ENCODE assay signal across 19 cellular contexts in the genomic region with DNA sequence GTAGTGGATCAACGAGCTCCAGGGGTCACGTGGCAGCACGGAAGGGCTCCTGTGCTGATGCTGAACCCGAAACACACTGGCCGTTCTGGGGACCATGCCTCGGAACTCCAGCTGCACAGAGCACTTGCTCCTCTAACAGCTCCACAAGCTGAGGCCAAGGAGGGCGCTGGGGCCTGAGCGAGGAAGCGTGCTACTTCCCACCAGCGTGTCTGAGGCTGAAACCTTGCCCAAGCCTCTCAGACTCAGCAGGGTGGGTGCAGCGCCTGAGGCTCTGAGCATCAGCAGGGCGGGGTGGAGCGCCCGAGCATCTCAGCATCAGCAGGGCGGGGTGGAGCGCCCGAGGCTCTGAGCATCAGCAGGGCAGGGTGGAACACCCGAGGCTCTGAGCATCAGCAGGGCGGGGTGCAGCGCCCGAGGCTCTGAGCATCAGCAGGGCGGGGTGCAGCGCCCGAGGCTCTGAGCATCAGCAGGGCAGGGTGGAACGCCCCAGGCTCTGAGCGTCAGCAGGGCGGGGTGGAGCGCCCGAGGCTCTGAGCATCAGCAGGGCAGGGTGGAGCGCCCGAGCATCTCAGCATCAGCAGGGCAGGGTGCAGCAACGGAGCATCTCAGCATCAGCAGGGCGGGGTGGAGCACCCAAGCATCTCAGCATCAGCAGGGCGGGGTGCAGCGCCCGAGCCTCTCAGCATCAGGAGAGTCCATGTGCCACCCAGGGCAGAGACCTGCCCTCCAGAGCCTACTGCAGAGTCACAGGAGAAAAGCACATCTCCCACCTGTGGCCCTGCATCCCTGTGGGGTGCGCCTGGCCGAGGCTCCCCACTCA. TPM values are rescaled to one million over a fixed set of nuclear protein-coding genes. Genes with fewer than 3 reads are reported as not detected.
A peak's percentile ranks its signal among the peaks of the same experiment; 100 is the strongest.
DNase-seq lines count a peak whose midpoint lies in the region; ATAC-seq, FAIRE-seq and TF ChIP-seq lines count a peak whose summit lies in the region.
"Had no signal": no experiment of that assay in that cellular context is flagged by ENCODE, and none has a peak within 500 bp of the region (broad histone marks: within the 10 kb centered on the region; RNA-seq: fewer than 3 reads in every experiment).

No MANE protein-coding gene starts in this region.

- H3K9ac ChIP-seq in kidney (ENCODE audit: low read length in 2 of 2), result no peak overlapping the region
- H3K9ac ChIP-seq: BLaER1 had no signal

- peak overlapping the region; percentile 11 for H3K27ac Mint-ChIP-seq in activated naive CD4-positive, alpha-beta T cell treated with anti-CD3 and anti-CD28 coated beads, Interleukin-2, amount 10 ng/mL, durations not matched to agents 7 days and 5 days
- H3K27ac Mint-ChIP-seq in activated naive CD4-positive, alpha-beta T cell treated with anti-CD3 and anti-CD28 coated beads for 36 hours, result no peak overlapping the region
- H3K27ac Mint-ChIP-seq: CD8-positive, alpha-beta memory T cell; GM23338; H9 had no signal

- no peaks in the 10 kb centered on the region for H3K27me3 Mint-ChIP-seq in activated naive CD4-positive, alpha-beta T cell treated with anti-CD3 and anti-CD28 coated beads, Interleukin-2, amount 10 ng/mL, durations not matched to agents 7 days and 5 days
- H3K27me3 Mint-ChIP-seq in activated naive CD4-positive, alpha-beta T cell treated with anti-CD3 and anti-CD28 coated beads for 36 hours (ENCODE audit: low read depth), result no peaks in the 10 kb centered on the region
- H3K27me3 Mint-ChIP-seq: CD8-positive, alpha-beta memory T cell had no signal

- peaks cover 4 to 93% of the 10 kb centered on the region in 2 experiments for H3K36me3 ChIP-seq in HEK293 (ENCODE audit: control insufficient read depth in 2 of 2, insufficient read depth in 1 of 2, low read length in 2 of 2)
- peaks cover 21 to 26% of the 10 kb centered on the region in 2 donors for H3K36me3 ChIP-seq in kidney (ENCODE audit: control insufficient read depth in 1 of 2, insufficient read depth in 2 of 2, low read length in 2 of 2)

- no peaks in the 10 kb centered on the region for H3K4me1 ChIP-seq in HEK293 (ENCODE audit: control insufficient read depth, insufficient read depth, low read length)
- H3K4me1 ChIP-seq in kidney (ENCODE audit: control insufficient read depth in 1 of 2, insufficient read depth in 1 of 2, low read depth in 1 of 2, low read length in 2 of 2), result no peaks in the 10 kb centered on the region
- H3K4me1 ChIP-seq: Caco-2 had no signal

- CTCF ChIA-PET in activated naive CD4-positive, alpha-beta T cell treated with anti-CD3 and anti-CD28 coated beads, Interleukin-2, amount 10 ng/mL, durations not matched to agents 7 days and 5 days (lab: Charles Lee), result no interaction called here
- CTCF ChIA-PET in activated naive CD4-positive, alpha-beta T cell treated with anti-CD3 and anti-CD28 coated beads for 36 hours (lab: Charles Lee), result no interaction called here
- CTCF ChIA-PET in HEK293 (lab: Yijun Ruan, JAX), result interaction anchor here (0.6 kb wide), 1 partner anchor 100 kb away, joined by 3 read pairs; no protein-coding TSS in a partner anchor

- H3K4me3 ChIP-seq in HEK293 (ENCODE audit: low read depth, low read length) (no peak overlapping the region), kidney (ENCODE audit: low read length in 2 of 2) (no peak overlapping the region)
- H3K4me3 ChIP-seq: BLaER1, GM23338 had no signal

- no peaks in the 10 kb centered on the region for H3K4me1 Mint-ChIP-seq in activated naive CD4-positive, alpha-beta T cell treated with anti-CD3 and anti-CD28 coated beads, Interleukin-2, amount 10 ng/mL, durations not matched to agents 7 days and 5 days
- H3K4me1 Mint-ChIP-seq in activated naive CD4-positive, alpha-beta T cell treated with anti-CD3 and anti-CD28 coated beads for 36 hours (ENCODE audit: low read depth), result no peaks in the 10 kb centered on the region
- H3K4me1 Mint-ChIP-seq: GM23338, H9 had no signal

- no peak for ATAC-seq in HG02938 (IDR thresholded peaks at IDR 0.05; ENCODE audit: unreplicated experiment)
- no peak for ATAC-seq in HG03135 (IDR thresholded peaks at IDR 0.05; ENCODE audit: unreplicated experiment)
- ATAC-seq: GM23338 had no signal

- H3K9me3 Mint-ChIP-seq in activated naive CD4-positive, alpha-beta T cell treated with anti-CD3 and anti-CD28 coated beads, Interleukin-2, amount 10 ng/mL, durations not matched to agents 7 days and 5 days, result no peaks in the 10 kb centered on the region
- no peaks in the 10 kb centered on the region for H3K9me3 Mint-ChIP-seq in activated naive CD4-positive, alpha-beta T cell treated with anti-CD3 and anti-CD28 coated beads for 36 hours
- H3K9me3 Mint-ChIP-seq: CD8-positive, alpha-beta memory T cell; GM23338; H9 had no signal

- POLR2A ChIA-PET in HEK293 (lab: Yijun Ruan, JAX), result no interaction called here

- H3K4me3 Mint-ChIP-seq in activated naive CD4-positive, alpha-beta T cell treated with anti-CD3 and anti-CD28 coated beads, Interleukin-2, amount 10 ng/mL, durations not matched to agents 7 days and 5 days, result no peak overlapping the region
- no peak overlapping the region for H3K4me3 Mint-ChIP-seq in activated naive CD4-positive, alpha-beta T cell treated with anti-CD3 and anti-CD28 coated beads for 36 hours
- H3K4me3 Mint-ChIP-seq: CD8-positive, alpha-beta memory T cell; GM23338; H9 had no signal

- H3K36me3 Mint-ChIP-seq in activated naive CD4-positive, alpha-beta T cell treated with anti-CD3 and anti-CD28 coated beads, Interleukin-2, amount 10 ng/mL, durations not matched to agents 7 days and 5 days, result peaks cover 20% of the 10 kb centered on the region
- H3K36me3 Mint-ChIP-seq in activated naive CD4-positive, alpha-beta T cell treated with anti-CD3 and anti-CD28 coated beads for 36 hours (ENCODE audit: low read depth), result peaks cover 20% of the 10 kb centered on the region

- FAIRE-seq in kidney (lab: Jason Lieb, UNC), result no peak
- FAIRE-seq: GM12892, HTR-8/SVneo had no signal

- H3K27ac ChIP-seq in HEK293 (ENCODE audit: extremely low read depth, low read depth, low read length), result no peak overlapping the region
- no peak overlapping the region for H3K27ac ChIP-seq in kidney (ENCODE audit: low read depth in 2 of 2, low read length in 2 of 2)

- intact Hi-C loops in activated naive CD4-positive, alpha-beta T cell treated with anti-CD3 and anti-CD28 coated beads for 36 hours (cut with micrococcal nuclease), result no loop called here
- intact Hi-C loops in kidney (cut with DNase I), result no loop called here
- intact Hi-C loops in posterior vena cava (cut with DNase I), result no loop called here

- H3K9me3 ChIP-seq in HEK293 (ENCODE audit: control insufficient read depth, insufficient read depth, low read depth, low read length), result no peaks in the 10 kb centered on the region
- no peaks in the 10 kb centered on the region for H3K9me3 ChIP-seq in kidney (ENCODE audit: control insufficient read depth in 1 of 2, low read length in 2 of 2)
- H3K9me3 ChIP-seq: BLaER1, Caco-2 had no signal

- no peak for DNase-seq in activated naive CD4-positive, alpha-beta T cell treated with anti-CD3 and anti-CD28 coated beads, Interleukin-2, amount 10 ng/mL, durations not matched to agents 7 days and 5 days
- DNase-seq in activated naive CD4-positive, alpha-beta T cell treated with anti-CD3 and anti-CD28 coated beads for 36 hours, result no peak
- DNase-seq in kidney, result peak; percentile 54
- peak; percentile 69 for DNase-seq in posterior vena cava (ENCODE audit: low spot score)
- DNase-seq in T-helper 1 cell, result no peak
- DNase-seq: 8988T; AML-193; Caco-2; CD8-positive, alpha-beta memory T cell; DND-41; GDM1; H9 had no signal

- TF ChIP-seq CTCF in HEK293 (tag by site-specific recombination; IDR thresholded peaks at IDR 0.05), result no peak
- no peak for TF ChIP-seq CTCF in kidney (IDR thresholded peaks at IDR 0.05; ENCODE audit: borderline replicate concordance, extremely low read depth, insufficient read depth)

TF ChIP-seq in HEK293, 187 proteins besides CTCF, POLR2A, EP300 and RAD21 (continues in another document):
- TF ChIP-seq ZNF341 (tag by site-specific recombination; IDR thresholded peaks at IDR 0.05; ENCODE audit: low read depth), result no peak
- TF ChIP-seq, protein P1, sequence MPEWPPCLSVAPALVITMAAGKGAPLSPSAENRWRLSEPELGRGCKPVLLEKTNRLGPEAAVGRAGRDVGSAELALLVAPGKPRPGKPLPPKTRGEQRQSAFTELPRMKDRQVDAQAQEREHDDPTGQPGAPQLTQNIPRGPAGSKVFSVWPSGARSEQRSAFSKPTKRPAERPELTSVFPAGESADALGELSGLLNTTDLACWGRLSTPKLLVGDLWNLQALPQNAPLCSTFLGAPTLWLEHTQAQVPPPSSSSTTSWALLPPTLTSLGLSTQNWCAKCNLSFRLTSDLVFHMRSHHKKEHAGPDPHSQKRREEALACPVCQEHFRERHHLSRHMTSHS (tag by site-specific recombination; IDR thresholded peaks at IDR 0.05), result no peak
- TF ChIP-seq KLF7 (tag by site-specific recombination; IDR thresholded peaks at IDR 0.05; ENCODE audit: borderline replicate concordance), result no peak
- no peak for TF ChIP-seq ZNF777 (tag by site-specific recombination; IDR thresholded peaks at IDR 0.05; ENCODE audit: borderline replicate concordance)
- no peak for TF ChIP-seq IKZF3 (tag by site-specific recombination; IDR thresholded peaks at IDR 0.05)
- TF ChIP-seq ZBTB20 (tag by site-specific recombination; IDR thresholded peaks at IDR 0.05), result no peak

RNA-seq across cellular contexts. Expression of gene WRAP73, which starts 9.6 kb away (rescaled TPM):
- 10 to 100 TPM; 32.4 to 35.4 TPM for total RNA-seq in activated naive CD4-positive, alpha-beta T cell treated with anti-CD3 and anti-CD28 coated beads for 36 hours
- total RNA-seq in kidney (18.4 TPM), posterior vena cava (10 to 100 TPM; 10.9 to 13.7 TPM)
- polyA plus RNA-seq in kidney (ENCODE audit: insufficient read depth, low read depth, low replicate concordance), result 19.6 TPM

RNA-seq across cellular contexts. Expression of gene TP73, which starts 12.0 kb away (rescaled TPM):
- under 1 TPM; 0.20 to 0.43 TPM for total RNA-seq in activated naive CD4-positive, alpha-beta T cell treated with anti-CD3 and anti-CD28 coated beads for 36 hours
- total RNA-seq in kidney (0.54 TPM), posterior vena cava (not detected)
- polyA plus RNA-seq in kidney (ENCODE audit: insufficient read depth, low read depth, low replicate concordance), result not detected

RNA-seq across cellular contexts. Expression of gene TPRG1L, which starts 15.5 kb away (rescaled TPM):
- total RNA-seq in activated naive CD4-positive, alpha-beta T cell treated with anti-CD3 and anti-CD28 coated beads for 36 hours, result 1 to 10 TPM; 6.8 TPM
- total RNA-seq in kidney (37.1 TPM), posterior vena cava (10 to 100 TPM; 37.5 to 45.6 TPM)
- polyA plus RNA-seq in kidney (ENCODE audit: insufficient read depth, low read depth, low replicate concordance), result 72.4 TPM

RNA-seq across cellular contexts. Expression of gene MEGF6, which starts 29.0 kb away (rescaled TPM):
- total RNA-seq in activated naive CD4-positive, alpha-beta T cell treated with anti-CD3 and anti-CD28 coated beads for 36 hours, result 1 to 10 TPM; 5.8 to 5.9 TPM
- total RNA-seq in kidney (10.9 TPM), posterior vena cava (100 to 1,000 TPM in 1 of 2 donors, 10 to 100 TPM in 1; 82.3 to 123 TPM)
- 2.8 TPM for polyA plus RNA-seq in kidney (ENCODE audit: insufficient read depth, low read depth, low replicate concordance)

Comparison
In these comparisons a context has a peak if more than half of its experiments do, and no peak if none do; other contexts are left out.
1. DNase-seq: peak in kidney (single experiment) and posterior vena cava (single experiment); none in activated naive CD4-positive, alpha-beta T cell treated with anti-CD3 and anti-CD28 coated beads, Interleukin-2, amount 10 ng/mL, durations not matched to agents 7 days and 5 days (single experiment), activated naive CD4-positive, alpha-beta T cell treated with anti-CD3 and anti-CD28 coated beads for 36 hours (single experiment) and T-helper 1 cell (0 of 5).